In the genomic region with DNA sequence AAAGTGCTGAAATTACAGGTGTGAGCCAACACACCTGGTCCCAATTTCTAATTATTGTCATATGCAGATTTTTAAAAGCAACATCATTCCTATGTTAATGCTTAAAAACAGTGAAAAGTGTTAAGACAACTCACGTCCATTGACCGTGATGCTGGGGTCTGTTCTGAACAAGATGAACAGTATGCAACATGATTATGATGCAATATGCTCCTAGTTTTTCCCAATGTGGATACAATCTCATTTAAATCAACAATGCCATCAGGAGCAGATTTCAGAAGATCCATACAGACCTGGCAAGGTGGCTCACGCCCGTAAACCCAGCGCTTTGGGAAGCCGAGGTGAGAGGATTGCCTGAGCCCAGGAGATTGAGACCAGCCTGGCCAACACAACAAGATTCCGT, we compare ENCODE assay signal across 28 cellular contexts.
"Had no signal": no experiment of that assay in that cellular context is flagged by ENCODE, and none has a peak within 500 bp of the region (broad histone marks: within the 10 kb centered on the region; RNA-seq: fewer than 3 reads in every experiment).

No MANE protein-coding gene starts in this region.

- H3K9me3 Mint-ChIP-seq: activated CD4-positive, alpha-beta memory T cell treated with anti-CD3 and anti-CD28 coated beads, Interleukin-2, amount 10 ng/mL, durations not matched to agents 7 days and 5 days; activated T-cell treated with anti-CD3 and anti-CD28 coated beads, Interleukin-2, amount 50 U/mL, for 24 hours; activated T-cell treated with anti-CD3 and anti-CD28 coated beads, Interleukin-2, amount 50 U/mL, for 72 hours; T-helper 2 cell treated with Interferon-gamma antibody and Interleukin-4, amounts not matched to agents 5 μg/mL and 100 μg/mL, for 36 hours had no signal

- H3K4me1 ChIP-seq: colonic mucosa, gastroesophageal sphincter, heart right ventricle had no signal

- H3K4me3 ChIP-seq: colonic mucosa, esophagus squamous epithelium, gastroesophageal sphincter, heart right ventricle had no signal

- H3K27me3 ChIP-seq: brain microvascular endothelial cell, colonic mucosa, esophagus squamous epithelium, gastroesophageal sphincter, heart right ventricle had no signal

- H3K4me3 Mint-ChIP-seq: activated CD4-positive, alpha-beta memory T cell treated with anti-CD3 and anti-CD28 coated beads, Interleukin-2, amount 10 ng/mL, durations not matched to agents 7 days and 5 days; activated CD4-positive, alpha-beta T cell treated with anti-CD3 and anti-CD28 coated beads for 36 hours; activated CD4-positive, alpha-beta T cell treated with anti-CD3 and anti-CD28 coated beads, Interleukin-2, amount 10 ng/mL, durations not matched to agents 24 days and 14 days; activated naive CD8-positive, alpha-beta T cell; activated T-cell treated with anti-CD3 and anti-CD28 coated beads, Interleukin-2, amount 50 U/mL, for 24 hours; activated T-cell treated with anti-CD3 and anti-CD28 coated beads, Interleukin-2, amount 50 U/mL, for 72 hours; T-helper 17 cell; T-helper 2 cell treated with Interferon-gamma antibody and Interleukin-4, amounts not matched to agents 5 μg/mL and 100 μg/mL, for 36 hours had no signal

- DNase-seq: activated CD4-positive, alpha-beta memory T cell treated with anti-CD3 and anti-CD28 coated beads, Interleukin-2, amount 10 ng/mL, durations not matched to agents 7 days and 5 days; activated CD4-positive, alpha-beta T cell treated with anti-CD3 and anti-CD28 coated beads for 36 hours; activated CD4-positive, alpha-beta T cell treated with anti-CD3 and anti-CD28 coated beads, Interleukin-2, amount 10 ng/mL, durations not matched to agents 24 days and 14 days; activated CD4-positive, alpha-beta T cell treated with anti-CD3 and anti-CD28 coated beads, Interleukin-2, amount 50 U/mL, for 4 hours; activated CD4-positive, CD25-positive, alpha-beta regulatory T cell; activated CD4-positive, CD25-positive, alpha-beta regulatory T cell treated with anti-CD3 and anti-CD28 coated beads, Interleukin-2, amount 50 U/mL, for 72 hours; activated CD8-positive, alpha-beta memory T cell treated with anti-CD3 and anti-CD28 coated beads, Interleukin-2, amount 50 U/mL, for 48 hours; activated gamma-delta T cell; activated naive CD4-positive, alpha-beta T cell; activated naive CD4-positive, alpha-beta T cell treated with anti-CD3 and anti-CD28 coated beads, Interleukin-2, amount 50 U/mL, for 16 hours; activated T-cell treated with anti-CD3 and anti-CD28 coated beads for 4 hours; activated T-cell treated with anti-CD3 and anti-CD28 coated beads, Interleukin-2, amount 50 U/mL, for 24 hours; activated T-cell treated with anti-CD3 and anti-CD28 coated beads, Interleukin-2, amount 50 U/mL, for 72 hours; amniotic stem cell; brain microvascular endothelial cell; colonic mucosa; effector CD8-positive, alpha-beta T cell; esophagus squamous epithelium; foreskin melanocyte; heart right ventricle; T-helper 1 cell; T-helper 17 cell; T1000; WERI-Rb-1 had no signal

- H3K27me3 Mint-ChIP-seq: activated CD4-positive, alpha-beta memory T cell treated with anti-CD3 and anti-CD28 coated beads, Interleukin-2, amount 10 ng/mL, durations not matched to agents 7 days and 5 days; activated CD4-positive, alpha-beta T cell treated with anti-CD3 and anti-CD28 coated beads for 36 hours; activated CD4-positive, alpha-beta T cell treated with anti-CD3 and anti-CD28 coated beads, Interleukin-2, amount 10 ng/mL, durations not matched to agents 24 days and 14 days; activated naive CD8-positive, alpha-beta T cell; activated T-cell treated with anti-CD3 and anti-CD28 coated beads, Interleukin-2, amount 50 U/mL, for 24 hours; T-helper 17 cell had no signal

- H3K27ac ChIP-seq: brain microvascular endothelial cell, colonic mucosa, epithelial cell of prostate, esophagus squamous epithelium, gastroesophageal sphincter, heart right ventricle, WERI-Rb-1 had no signal

- H3K36me3 ChIP-seq: brain microvascular endothelial cell, colonic mucosa had no signal

- H3K9me3 ChIP-seq: colonic mucosa, esophagus squamous epithelium, gastroesophageal sphincter had no signal

- H3K27ac Mint-ChIP-seq: activated CD4-positive, alpha-beta memory T cell treated with anti-CD3 and anti-CD28 coated beads, Interleukin-2, amount 10 ng/mL, durations not matched to agents 7 days and 5 days; activated CD4-positive, alpha-beta T cell treated with anti-CD3 and anti-CD28 coated beads for 36 hours; activated CD4-positive, alpha-beta T cell treated with anti-CD3 and anti-CD28 coated beads, Interleukin-2, amount 10 ng/mL, durations not matched to agents 24 days and 14 days; activated naive CD8-positive, alpha-beta T cell; activated T-cell treated with anti-CD3 and anti-CD28 coated beads, Interleukin-2, amount 50 U/mL, for 24 hours; activated T-cell treated with anti-CD3 and anti-CD28 coated beads, Interleukin-2, amount 50 U/mL, for 72 hours; T-helper 17 cell; T-helper 2 cell treated with Interferon-gamma antibody and Interleukin-4, amounts not matched to agents 5 μg/mL and 100 μg/mL, for 36 hours had no signal

- ATAC-seq: activated CD4-positive, alpha-beta T cell treated with anti-CD3 and anti-CD28 coated beads for 36 hours; activated T-cell treated with anti-CD3 and anti-CD28 coated beads, Interleukin-2, amount 50 U/mL, for 72 hours; gastroesophageal sphincter; T-helper 17 cell had no signal

- H3K4me1 Mint-ChIP-seq: activated CD4-positive, alpha-beta memory T cell treated with anti-CD3 and anti-CD28 coated beads, Interleukin-2, amount 10 ng/mL, durations not matched to agents 7 days and 5 days; activated CD4-positive, alpha-beta T cell treated with anti-CD3 and anti-CD28 coated beads, Interleukin-2, amount 10 ng/mL, durations not matched to agents 24 days and 14 days; T-helper 17 cell had no signal
